14 cellular contexts compared by ENCODE assay signal in the genomic region with DNA sequence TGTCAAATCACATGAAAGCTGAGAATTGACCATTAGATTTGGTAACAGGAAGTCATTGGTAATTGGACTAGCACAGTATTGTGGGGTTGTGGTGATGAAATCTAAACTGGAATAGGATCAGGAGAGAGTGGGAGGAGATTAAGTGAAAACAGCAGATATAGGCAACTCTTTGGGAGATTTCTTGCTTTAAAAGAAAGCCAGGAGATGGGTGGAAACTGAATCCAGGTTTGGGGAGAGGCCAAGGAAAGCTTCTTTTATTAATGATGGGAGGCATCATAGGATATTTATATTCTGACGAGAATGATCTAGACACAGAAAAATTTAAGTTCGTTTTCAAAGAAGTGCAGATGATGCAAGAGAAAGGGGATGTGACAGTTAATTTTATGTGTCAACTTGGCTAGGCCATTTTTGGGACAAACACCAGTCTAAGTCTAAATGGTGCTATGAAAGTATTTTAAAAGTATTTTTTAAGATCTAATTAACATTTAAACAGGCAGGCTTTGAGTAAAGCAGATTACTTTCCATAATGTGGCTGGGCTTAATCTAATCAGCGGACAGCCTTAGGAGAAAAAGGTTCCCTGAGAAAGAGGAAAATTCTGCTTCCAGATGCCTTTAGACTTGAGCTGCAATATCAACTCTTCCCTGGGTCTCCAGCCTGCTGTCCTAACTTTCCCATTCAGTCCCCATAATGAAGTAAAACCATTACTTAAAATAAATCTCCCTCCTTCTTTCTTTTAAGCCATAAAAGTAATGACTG. TPM values are rescaled to one million over a fixed set of nuclear protein-coding genes. Genes with fewer than 3 reads are reported as not detected.
DNase-seq lines count a peak whose midpoint lies in the region; ATAC-seq, FAIRE-seq and TF ChIP-seq lines count a peak whose summit lies in the region.
"Had no signal": no experiment of that assay in that cellular context is flagged by ENCODE, and none has a peak within 500 bp of the region (broad histone marks: within the 10 kb centered on the region; RNA-seq: fewer than 3 reads in every experiment).

No MANE protein-coding gene starts in this region.

- peaks cover 5% of the 10 kb centered on the region for H3K4me1 ChIP-seq in astrocyte (ENCODE audit: insufficient read depth, low read length)
- peaks cover 0 to 4% (median 0%) of the 10 kb centered on the region in 4 donors for H3K4me1 ChIP-seq in upper lobe of left lung

- peaks cover 98% of the 10 kb centered on the region for H3K79me2 ChIP-seq in astrocyte (ENCODE audit: insufficient read depth, low read length)

- WGBS in upper lobe of left lung, 2 donors: 64 to 75% methylated on average over 3 of the region's 3 CpGs

- no peak overlapping the region for H3K9ac ChIP-seq in astrocyte (ENCODE audit: low read length)

- no peak for TF ChIP-seq CTCF in astrocyte (IDR thresholded peaks at IDR 0.05; ENCODE audit: insufficient read depth, low read depth, low read length)
- TF ChIP-seq CTCF in upper lobe of left lung (IDR thresholded peaks at IDR 0.05): no peak

- intact Hi-C loops in activated CD4-positive, alpha-beta T cell treated with anti-CD3 and anti-CD28 coated beads for 36 hours (cut with DNase I, micrococcal nuclease): no loop called here
- intact Hi-C loops in activated CD4-positive, alpha-beta memory T cell treated with anti-CD3 and anti-CD28 coated beads for 36 hours (cut with micrococcal nuclease): no loop called here

- no peaks in the 10 kb centered on the region for H3K4me1 Mint-ChIP-seq in activated CD4-positive, alpha-beta T cell treated with anti-CD3 and anti-CD28 coated beads for 36 hours
- peaks cover 9% of the 10 kb centered on the region for H3K4me1 Mint-ChIP-seq in astrocyte (ENCODE audit: low read depth, unreplicated experiment)
- no peaks in the 10 kb centered on the region for H3K4me1 Mint-ChIP-seq in activated CD4-positive, alpha-beta memory T cell treated with anti-CD3 and anti-CD28 coated beads for 36 hours (ENCODE audit: low read depth)

- no peak overlapping the region for H3K4me2 ChIP-seq in astrocyte (ENCODE audit: low read length)

- H4K20me1 ChIP-seq in astrocyte (ENCODE audit: insufficient read depth, low read length): peaks cover 100% of the 10 kb centered on the region

- no peak for TF ChIP-seq POLR2A in upper lobe of left lung (IDR thresholded peaks at IDR 0.05)

- no peaks in the 10 kb centered on the region for H3K27me3 Mint-ChIP-seq in activated CD4-positive, alpha-beta T cell treated with anti-CD3 and anti-CD28 coated beads for 36 hours
- H3K27me3 Mint-ChIP-seq in astrocyte (ENCODE audit: low read depth, unreplicated experiment): no peaks in the 10 kb centered on the region
- no peaks in the 10 kb centered on the region for H3K27me3 Mint-ChIP-seq in activated CD4-positive, alpha-beta memory T cell treated with anti-CD3 and anti-CD28 coated beads for 36 hours

- TF ChIP-seq EP300 in upper lobe of left lung (IDR thresholded peaks at IDR 0.05): no peak

- H3K9me3 Mint-ChIP-seq in activated CD4-positive, alpha-beta T cell treated with anti-CD3 and anti-CD28 coated beads for 36 hours (ENCODE audit: low read depth): no peaks in the 10 kb centered on the region
- H3K9me3 Mint-ChIP-seq in astrocyte (ENCODE audit: unreplicated experiment): no peaks in the 10 kb centered on the region
- no peaks in the 10 kb centered on the region for H3K9me3 Mint-ChIP-seq in activated CD4-positive, alpha-beta memory T cell treated with anti-CD3 and anti-CD28 coated beads for 36 hours

- POLR2A ChIA-PET in activated CD4-positive, alpha-beta T cell treated with anti-CD3 and anti-CD28 coated beads for 36 hours (lab: Charles Lee): interaction anchor here (0.7 kb wide), 1 partner anchor 54 kb away, joined by 3 read pairs; no protein-coding TSS in a partner anchor
- POLR2A ChIA-PET in activated CD4-positive, alpha-beta memory T cell treated with anti-CD3 and anti-CD28 coated beads for 36 hours (lab: Charles Lee): no interaction called here

- H3K27ac Mint-ChIP-seq in activated CD4-positive, alpha-beta T cell treated with anti-CD3 and anti-CD28 coated beads for 36 hours: peak overlapping the region; percentile 7
- H3K27ac Mint-ChIP-seq in astrocyte (ENCODE audit: unreplicated experiment): no peak overlapping the region
- H3K27ac Mint-ChIP-seq in activated CD4-positive, alpha-beta memory T cell treated with anti-CD3 and anti-CD28 coated beads for 36 hours: no peak overlapping the region

- no peak overlapping the region for H3K4me3 ChIP-seq in astrocyte (ENCODE audit: insufficient read depth, low read depth, low read length)
- H3K4me3 ChIP-seq in upper lobe of left lung: no peak overlapping the region
- H3K4me3 ChIP-seq: heart left ventricle had no signal

- H3K9me3 ChIP-seq in astrocyte (ENCODE audit: insufficient read depth, low read depth, low read length) (no peaks in the 10 kb centered on the region), upper lobe of left lung (no peaks in the 10 kb centered on the region)
- H3K9me3 ChIP-seq: heart left ventricle had no signal

- no peak for ATAC-seq in activated CD4-positive, alpha-beta T cell treated with anti-CD3 and anti-CD28 coated beads for 36 hours
- ATAC-seq in upper lobe of left lung (ENCODE audit: low FRiP score in 2 of 2): peak in 1 of 2 donors; percentile 89
- ATAC-seq: HCT116; stimulated activated naive CD8-positive, alpha-beta T cell treated with anti-CD3 and anti-CD28 coated beads, Interleukin-15, Interleukin-2, amounts not matched to agents 100 U/mL and 50 U/mL, for 24 hours had no signal

- H3K27ac ChIP-seq in astrocyte (ENCODE audit: low read depth, low read length) (peak overlapping the region; percentile 32), upper lobe of left lung (peak overlapping the region in 3 of 4 donors; percentile 3 to 35 (median 27))
- H3K27ac ChIP-seq: 22Rv1 had no signal

- no peak overlapping the region for H2AFZ ChIP-seq in astrocyte (ENCODE audit: low read depth, low read length)

- H3K4me3 Mint-ChIP-seq in activated CD4-positive, alpha-beta T cell treated with anti-CD3 and anti-CD28 coated beads for 36 hours: no peak overlapping the region
- no peak overlapping the region for H3K4me3 Mint-ChIP-seq in astrocyte (ENCODE audit: unreplicated experiment)
- H3K4me3 Mint-ChIP-seq in activated CD4-positive, alpha-beta memory T cell treated with anti-CD3 and anti-CD28 coated beads for 36 hours: no peak overlapping the region

- H3K27me3 ChIP-seq in astrocyte (ENCODE audit: insufficient read depth, low read length): no peaks in the 10 kb centered on the region
- H3K27me3 ChIP-seq in upper lobe of left lung: no peaks in the 10 kb centered on the region
- H3K27me3 ChIP-seq: heart left ventricle had no signal

- no peak for DNase-seq in activated CD4-positive, alpha-beta T cell treated with anti-CD3 and anti-CD28 coated beads for 36 hours
- DNase-seq in activated CD4-positive, alpha-beta T cell treated with anti-CD3 and anti-CD28 coated beads for 1 hour: no peak
- DNase-seq in astrocyte (ENCODE audit: low read depth) (peak; percentile 84), iris pigment epithelial cell (ENCODE audit: low read depth) (peak; percentile 92), upper lobe of left lung (no peak), nucleus accumbens (lab: John Stamatoyannopoulos, UW) (no peak)
- no peak for DNase-seq in effector CD8-positive, alpha-beta T cell (lab: John Stamatoyannopoulos, UW)
- DNase-seq in activated CD4-positive, alpha-beta memory T cell treated with anti-CD3 and anti-CD28 coated beads for 36 hours: no peak
- DNase-seq: central memory CD4-positive, alpha-beta T cell; heart left ventricle; NCI-H1092 treated with DMSO at 0.1 percent for 48 hours; stimulated activated naive CD8-positive, alpha-beta T cell treated with anti-CD3 and anti-CD28 coated beads, Interleukin-15, Interleukin-2, amounts not matched to agents 100 U/mL and 50 U/mL, for 24 hours had no signal

- H3K36me3 ChIP-seq in astrocyte (ENCODE audit: insufficient read depth, low read length) (peaks cover 85% of the 10 kb centered on the region), upper lobe of left lung (peaks cover 36 to 94% (median 75%) of the 10 kb centered on the region in 4 donors)

- CTCF ChIA-PET in activated CD4-positive, alpha-beta T cell treated with anti-CD3 and anti-CD28 coated beads for 36 hours (lab: Charles Lee): no interaction called here
- CTCF ChIA-PET in activated CD4-positive, alpha-beta memory T cell treated with anti-CD3 and anti-CD28 coated beads for 36 hours (lab: Charles Lee): no interaction called here

- peaks cover 54% of the 10 kb centered on the region for H3K36me3 Mint-ChIP-seq in activated CD4-positive, alpha-beta T cell treated with anti-CD3 and anti-CD28 coated beads for 36 hours (ENCODE audit: low read depth)
- peaks cover 55% of the 10 kb centered on the region for H3K36me3 Mint-ChIP-seq in astrocyte (ENCODE audit: low read depth, unreplicated experiment)
- H3K36me3 Mint-ChIP-seq in activated CD4-positive, alpha-beta memory T cell treated with anti-CD3 and anti-CD28 coated beads for 36 hours: peaks cover 55% of the 10 kb centered on the region

- FAIRE-seq in astrocyte (lab: Jason Lieb, UNC): no peak

RNA-seq across cellular contexts. Expression of a gene that starts 24.7 kb away (rescaled TPM):
- total RNA-seq in activated CD4-positive, alpha-beta T cell treated with anti-CD3 and anti-CD28 coated beads for 36 hours: 10 to 100 TPM; 28.5 to 33.0 TPM
- total RNA-seq in astrocyte: 187 and 188 TPM in 2 replicates
- 10 to 100 TPM; 33.5 to 86.7 (median 50.3) TPM for total RNA-seq in upper lobe of left lung
- total RNA-seq in activated CD4-positive, alpha-beta memory T cell treated with anti-CD3 and anti-CD28 coated beads for 36 hours: 10 to 100 TPM; 36.2 to 41.0 TPM

Comparison
In these comparisons a context has a peak if more than half of its experiments do, and no peak if none do; other contexts are left out.
1. DNase-seq: peak in astrocyte (single experiment) and iris pigment epithelial cell (single experiment); none in activated CD4-positive, alpha-beta T cell treated with anti-CD3 and anti-CD28 coated beads for 36 hours (single experiment), activated CD4-positive, alpha-beta T cell treated with anti-CD3 and anti-CD28 coated beads for 1 hour (single experiment), upper lobe of left lung (0 of 2), nucleus accumbens (0 of 56), effector CD8-positive, alpha-beta T cell (single experiment) and activated CD4-positive, alpha-beta memory T cell treated with anti-CD3 and anti-CD28 coated beads for 36 hours (single experiment).